ENCODE assay signal across 1 cellular context in genomic region chr6:104957301-104958177, GRCh38.
TF ChIP-seq lines count a peak whose summit lies in the region.

No MANE protein-coding gene starts in this region.

TF ChIP-seq in K562, 482 proteins besides CTCF, POLR2A, EP300 and RAD21 (continued from another document and continues in another):
- TF ChIP-seq PHB (CRISPR knock-in tag; IDR thresholded peaks at IDR 0.05): no peak
- TF ChIP-seq ZNF445 (CRISPR knock-in tag; IDR thresholded peaks at IDR 0.05; ENCODE audit: low read depth): no peak
- no peak for TF ChIP-seq ZNF133 (CRISPR knock-in tag; IDR thresholded peaks at IDR 0.05)
- TF ChIP-seq FOXJ2 (tag; IDR thresholded peaks at IDR 0.05): peak; percentile 65
- TF ChIP-seq GATAD2B (IDR thresholded peaks at IDR 0.05; ENCODE audit: borderline replicate concordance): peak; percentile 60; the same call in 1 of the 2 replicates
- TF ChIP-seq ZBTB5 (IDR thresholded peaks at IDR 0.05): no peak
- no peak for TF ChIP-seq CHAMP1 (IDR thresholded peaks at IDR 0.05)
- TF ChIP-seq NR4A1 (CRISPR knock-in tag; IDR thresholded peaks at IDR 0.05): no peak
- no peak for TF ChIP-seq NR4A1 (tag; IDR thresholded peaks at IDR 0.05)
- no peak for TF ChIP-seq SP2 (IDR thresholded peaks at IDR 0.05; ENCODE audit: extremely low read depth, low read depth, low read length, poor library complexity, severe bottlenecking)
- no peak for TF ChIP-seq STAT5B (CRISPR knock-in tag; IDR thresholded peaks at IDR 0.05)
- TF ChIP-seq PHB2 (IDR thresholded peaks at IDR 0.05; ENCODE audit: low read depth): 0 out of 2 replicates have a peak, but pooled peaks have one; percentile 7
- no peak for TF ChIP-seq THAP7 (CRISPR knock-in tag; IDR thresholded peaks at IDR 0.05)
- TF ChIP-seq SOX6 (IDR thresholded peaks at IDR 0.05): peak; percentile 24; the same call in 1 of the 2 replicates
- no peak for TF ChIP-seq RFX7 (CRISPR knock-in tag; IDR thresholded peaks at IDR 0.05)
- no peak for TF ChIP-seq E2F1 (CRISPR knock-in tag; IDR thresholded peaks at IDR 0.05)
- TF ChIP-seq HOXB6 (CRISPR knock-in tag; IDR thresholded peaks at IDR 0.05; ENCODE audit: borderline replicate concordance): no peak
- no peak for TF ChIP-seq SP1 (CRISPR knock-in tag; IDR thresholded peaks at IDR 0.05)
- no peak for TF ChIP-seq ZZZ3 (IDR thresholded peaks at IDR 0.05)
- TF ChIP-seq BACH1 (tag; IDR thresholded peaks at IDR 0.05): peak; percentile 40; the same call in 1 of the 2 replicates
- TF ChIP-seq CHD2 (IDR thresholded peaks at IDR 0.05; ENCODE audit: low read depth, low read length): peak; percentile 71
- TF ChIP-seq JUND (IDR thresholded peaks at IDR 0.05; ENCODE audit: borderline replicate concordance, low read depth, low read length): no peak
- no peak for TF ChIP-seq JUND (tag; IDR thresholded peaks at IDR 0.05; ENCODE audit: borderline replicate concordance, low read depth, low read length)
- no peak for TF ChIP-seq BMI1 (IDR thresholded peaks at IDR 0.05; ENCODE audit: low read length)
- no peak for TF ChIP-seq ZNF253 (CRISPR knock-in tag; conservative IDR thresholded peaks at IDR 0.05)
- 0 out of 2 replicates have a peak, but pooled peaks have one; percentile 16 for TF ChIP-seq MYNN (IDR thresholded peaks at IDR 0.05)
- no peak for TF ChIP-seq MYNN (CRISPR knock-in tag; IDR thresholded peaks at IDR 0.05)
- no peak for TF ChIP-seq CCAR2 (IDR thresholded peaks at IDR 0.05; ENCODE audit: low read depth, low read length)
- TF ChIP-seq ETS2 (tag; IDR thresholded peaks at IDR 0.05; ENCODE audit: borderline replicate concordance, poor library complexity, severe bottlenecking): no peak
- TF ChIP-seq ZNF175 (CRISPR knock-in tag; IDR thresholded peaks at IDR 0.05; ENCODE audit: low read depth): peak; percentile 41; the same call in 1 of the 2 replicates
- TF ChIP-seq PHTF2 (CRISPR knock-in tag; IDR thresholded peaks at IDR 0.05): no peak
- 0 out of 2 replicates have a peak, but pooled peaks have one; percentile 41 for TF ChIP-seq ZNF740 (CRISPR knock-in tag; IDR thresholded peaks at IDR 0.05)
- peak in 1 of 2 experiments; percentile 48; a peak in 1 of 4 replicates for TF ChIP-seq ZNF740 (tag; IDR thresholded peaks at IDR 0.05)
- peak; percentile 6; the same call in 1 of the 2 replicates for TF ChIP-seq BHLHE40 (IDR thresholded peaks at IDR 0.05; ENCODE audit: low read length)
- TF ChIP-seq CBFA2T3 (IDR thresholded peaks at IDR 0.05): no peak
- no peak for TF ChIP-seq OTX1 (CRISPR knock-in tag; IDR thresholded peaks at IDR 0.05)
- 0 out of 2 replicates have a peak, but pooled peaks have one; percentile 14 for TF ChIP-seq CREM (IDR thresholded peaks at IDR 0.05; ENCODE audit: low read depth)
- TF ChIP-seq PHF8 (IDR thresholded peaks at IDR 0.05; ENCODE audit: borderline replicate concordance, low read length): peak; percentile 46; the same call in 1 of the 2 replicates
- peak; percentile 47; the same call in 1 of the 2 replicates for TF ChIP-seq POLR2AphosphoS5 (IDR thresholded peaks at IDR 0.05; ENCODE audit: control insufficient read depth, insufficient read depth, low read depth, low read length)
- no peak for TF ChIP-seq HBP1 (CRISPR knock-in tag; IDR thresholded peaks at IDR 0.05)
- no peak for TF ChIP-seq ZSCAN29 (IDR thresholded peaks at IDR 0.05)
- TF ChIP-seq ZNF316 (IDR thresholded peaks at IDR 0.05): no peak
- TF ChIP-seq MCM3 (IDR thresholded peaks at IDR 0.05): no peak
- no peak for TF ChIP-seq ZNF668 (CRISPR knock-in tag; IDR thresholded peaks at IDR 0.05)
- TF ChIP-seq MBD2 (IDR thresholded peaks at IDR 0.05; ENCODE audit: borderline replicate concordance, low read depth): no peak
- no peak for TF ChIP-seq POLR3A (IDR thresholded peaks at IDR 0.05; ENCODE audit: borderline replicate concordance, extremely low read depth, insufficient read depth, insufficient read length)
- no peak for TF ChIP-seq ELK1 (CRISPR knock-in tag; IDR thresholded peaks at IDR 0.05)
- no peak for TF ChIP-seq ZFP91 (CRISPR knock-in tag; IDR thresholded peaks at IDR 0.05)
- no peak for TF ChIP-seq CAMTA2 (CRISPR knock-in tag; conservative IDR thresholded peaks at IDR 0.05)
- TF ChIP-seq ZNF444 (CRISPR knock-in tag; IDR thresholded peaks at IDR 0.05): peak; percentile 83
- TF ChIP-seq HEY1 (CRISPR knock-in tag; IDR thresholded peaks at IDR 0.05; ENCODE audit: borderline replicate concordance): no peak
- no peak for TF ChIP-seq ZBTB17 (CRISPR knock-in tag; IDR thresholded peaks at IDR 0.05)
- no peak for TF ChIP-seq ZNF311 (CRISPR knock-in tag; IDR thresholded peaks at IDR 0.05)
- no peak for TF ChIP-seq ATF6 (CRISPR knock-in tag; IDR thresholded peaks at IDR 0.05)
- TF ChIP-seq SNIP1 (IDR thresholded peaks at IDR 0.05; ENCODE audit: low read depth): no peak
- 0 out of 2 replicates have a peak, but pooled peaks have one; percentile 14 for TF ChIP-seq TAF7 (tag; IDR thresholded peaks at IDR 0.05)
- no peak for TF ChIP-seq ARHGAP35 (IDR thresholded peaks at IDR 0.05; ENCODE audit: partially characterized antibody)
- TF ChIP-seq ZKSCAN1 (IDR thresholded peaks at IDR 0.05; ENCODE audit: low read depth, low read length): no peak
- TF ChIP-seq FOXP1 (CRISPR knock-in tag; IDR thresholded peaks at IDR 0.05): no peak
- no peak for TF ChIP-seq ZNF232 (CRISPR knock-in tag; IDR thresholded peaks at IDR 0.05)
- TF ChIP-seq ZBTB33 (CRISPR knock-in tag; IDR thresholded peaks at IDR 0.05): peak; percentile 20; the same call in 1 of the 2 replicates
- TF ChIP-seq HNRNPH1 (optimal IDR thresholded peaks at IDR 0.05; ENCODE audit: low read depth, low read length): no peak
